Comparison of ENCODE assay signal across 1 cellular context in the genomic region with DNA sequence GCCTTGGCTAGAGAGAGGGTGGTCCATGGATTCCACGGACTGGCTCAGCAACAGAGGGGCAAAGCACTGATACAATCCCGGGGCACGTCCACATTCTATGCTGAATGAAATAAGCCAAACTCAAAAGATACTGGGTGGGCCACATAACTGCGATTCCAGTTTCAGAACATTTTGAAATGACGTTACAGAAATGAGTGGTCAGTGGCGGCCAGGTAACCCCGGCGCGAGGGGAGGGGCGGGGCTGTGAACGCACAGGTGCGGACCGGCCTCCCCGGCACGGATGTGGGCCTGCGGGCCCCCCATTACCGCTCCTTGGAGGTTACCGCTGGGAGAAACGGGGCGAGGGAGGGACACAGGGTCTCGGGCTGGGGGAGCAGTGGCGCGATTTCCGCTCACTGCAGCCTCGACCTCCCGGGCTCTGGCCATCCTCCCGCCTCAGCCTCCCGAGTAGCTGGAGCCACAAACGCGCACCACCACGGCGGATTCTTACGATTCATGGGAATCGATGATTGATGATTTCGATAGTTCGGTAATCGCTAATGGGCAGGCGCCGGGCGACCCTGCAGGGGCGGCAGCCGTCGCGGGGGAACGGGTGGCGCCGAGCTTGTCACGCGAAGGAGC.
TF ChIP-seq lines count a peak whose summit lies in the region.

No MANE protein-coding gene starts in this region.

TF ChIP-seq in endothelial cell of umbilical vein, 7 proteins besides CTCF, POLR2A, EP300 and RAD21:
- TF ChIP-seq EZH2 (IDR thresholded peaks at IDR 0.05; ENCODE audit: borderline replicate concordance, low read depth, low read length, severe bottlenecking) (no peak), MYC (IDR thresholded peaks at IDR 0.05; ENCODE audit: low read depth, low read length) (no peak), JUN (IDR thresholded peaks at IDR 0.05; ENCODE audit: borderline replicate concordance, insufficient read depth, insufficient read length, low read depth) (no peak), GATA2 (IDR thresholded peaks at IDR 0.05; ENCODE audit: insufficient read depth, insufficient read length, low read depth, low read length) (no peak), POLR2AphosphoS5 (IDR thresholded peaks at IDR 0.05; ENCODE audit: insufficient read depth, low read depth, low read length) (no peak), FOS (IDR thresholded peaks at IDR 0.05; ENCODE audit: borderline replicate concordance, insufficient read depth, low read length) (no peak)
- TF ChIP-seq, protein P1, sequence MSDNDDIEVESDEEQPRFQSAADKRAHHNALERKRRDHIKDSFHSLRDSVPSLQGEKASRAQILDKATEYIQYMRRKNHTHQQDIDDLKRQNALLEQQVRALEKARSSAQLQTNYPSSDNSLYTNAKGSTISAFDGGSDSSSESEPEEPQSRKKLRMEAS (IDR thresholded peaks at IDR 0.05; ENCODE audit: insufficient read depth, insufficient read length): no peak
